Comparison of ENCODE assay signal across 24 cellular contexts in the genomic region with DNA sequence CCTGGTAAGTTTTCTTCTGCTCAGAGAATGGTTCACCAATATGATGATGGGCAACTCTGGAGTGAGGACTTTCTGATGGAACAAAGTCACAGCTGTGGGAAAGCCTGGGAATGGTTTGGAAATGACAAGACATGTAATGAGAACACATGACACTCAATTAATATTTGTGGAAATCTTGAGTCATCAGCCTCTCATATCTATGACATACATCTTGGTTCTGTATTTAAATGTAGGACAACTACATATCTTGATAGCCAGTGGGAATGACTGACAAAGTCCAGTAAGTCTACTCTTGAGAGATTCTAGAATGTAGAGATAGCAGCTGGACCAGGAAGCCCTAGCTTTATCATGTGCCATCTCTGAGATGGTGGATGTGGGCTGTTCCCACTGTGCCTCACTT.
"Had no signal": no experiment of that assay in that cellular context is flagged by ENCODE, and none has a peak within 500 bp of the region (broad histone marks: within the 10 kb centered on the region; RNA-seq: fewer than 3 reads in every experiment).

No MANE protein-coding gene starts in this region.

- DNase-seq: activated CD4-positive, alpha-beta memory T cell treated with anti-CD3 and anti-CD28 coated beads for 36 hours; activated CD4-positive, alpha-beta T cell treated with anti-CD3 and anti-CD28 coated beads, Interleukin-2, amount 10 ng/mL, durations not matched to agents 7 days and 5 days; activated CD4-positive, CD25-positive, alpha-beta regulatory T cell; activated CD8-positive, alpha-beta memory T cell treated with anti-CD3 and anti-CD28 coated beads for 24 hours; activated gamma-delta T cell; activated naive CD4-positive, alpha-beta T cell treated with anti-CD3 and anti-CD28 coated beads for 36 hours; activated T-cell treated with anti-CD3 and anti-CD28 coated beads, Interleukin-2, amount 50 U/mL, for 48 hours; brain microvascular endothelial cell; Kasumi-1; KBM-7; NCI-H1048; NCI-H146; NCI-H187 treated with DMSO at 0.1 percent for 48 hours; NCI-H2171; NCI-H226; NCI-H510A; NCI-H526 treated with DMSO at 0.1 percent for 48 hours; NCI-H82; RPMI8226; T-cell; T-helper 2 cell; T1000 had no signal

- ATAC-seq: activated T-helper 17 cell treated with anti-CD3 and anti-CD28 coated beads, Interleukin-2, amount 50 U/mL, for 72 hours; Right ventricle myocardium inferior; T-cell had no signal
